ENCODE assay signal across 1 cellular context in genomic region chr3:33134026-33134625, GRCh38.
TF ChIP-seq lines count a peak whose summit lies in the region.

No MANE protein-coding gene starts in this region.

TF ChIP-seq in GM12891, 5 proteins besides CTCF, POLR2A, EP300 and RAD21:
- no peak for TF ChIP-seq SPI1 (IDR thresholded peaks at IDR 0.05; ENCODE audit: low read depth, low read length)
- TF ChIP-seq TAF1 (IDR thresholded peaks at IDR 0.05; ENCODE audit: low read depth, low read length), result no peak
- no peak for TF ChIP-seq PAX5 (IDR thresholded peaks at IDR 0.05; ENCODE audit: insufficient read depth, low read length, severe bottlenecking)
- TF ChIP-seq POU2F2 (IDR thresholded peaks at IDR 0.05; ENCODE audit: low read depth, low read length), result no peak
- no peak for TF ChIP-seq POLR2AphosphoS5 (IDR thresholded peaks at IDR 0.05; ENCODE audit: low read depth, low read length)
TF ChIP-seq in GM12891: peak in this region for 0.
